In the genomic region with DNA sequence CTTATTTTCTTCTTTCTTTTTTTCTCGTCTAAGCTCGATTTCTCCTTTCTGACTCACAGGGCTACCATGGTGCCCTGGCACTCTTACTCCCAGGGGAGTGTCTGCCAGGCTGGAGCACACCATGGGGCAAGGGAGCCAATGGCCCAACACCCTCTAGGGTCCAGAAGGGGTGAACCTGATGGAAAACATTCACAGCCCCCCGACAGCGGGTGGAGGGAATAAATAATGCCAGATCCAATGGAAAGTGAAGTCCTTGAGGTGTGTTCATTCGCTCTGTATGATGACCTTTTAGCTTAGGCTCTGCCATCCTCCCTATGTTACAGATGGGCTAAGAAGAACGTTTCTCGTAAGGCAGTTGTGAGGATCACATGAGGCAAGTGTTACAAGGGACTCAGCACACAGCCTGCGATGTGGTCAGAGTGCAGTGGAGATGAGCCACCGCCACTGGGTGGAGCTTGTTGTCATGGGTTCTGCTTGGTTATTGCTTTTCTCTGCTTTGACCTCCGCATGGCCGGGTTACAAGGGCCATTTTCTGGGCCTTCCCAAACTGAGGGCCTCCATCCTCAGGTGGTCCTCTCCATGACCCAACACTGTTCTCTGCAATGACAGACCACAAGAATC, we compare ENCODE assay signal across 9 cellular contexts. TPM values are rescaled to one million over a fixed set of nuclear protein-coding genes. Genes with fewer than 3 reads are reported as not detected.
DNase-seq lines count a peak whose midpoint lies in the region; ATAC-seq and FAIRE-seq lines count a peak whose summit lies in the region.
"Had no signal": no experiment of that assay in that cellular context is flagged by ENCODE, and none has a peak within 500 bp of the region (broad histone marks: within the 10 kb centered on the region; RNA-seq: fewer than 3 reads in every experiment).

No MANE protein-coding gene starts in this region.

- no peaks in the 10 kb centered on the region for H3K9me3 ChIP-seq in mesenchymal stem cell (ENCODE audit: control insufficient read depth, low read length)
- H3K9me3 ChIP-seq: SJSA1 had no signal

- H3K4me3 ChIP-seq in mesenchymal stem cell (ENCODE audit: insufficient read depth in 1 of 2, low read depth in 1 of 2, low read length in 2 of 2) = no peak overlapping the region
- H3K4me3 ChIP-seq: SJSA1 had no signal

- peak; percentile 86 for FAIRE-seq in GM18507 (lab: Jason Lieb, UNC)

- no peak overlapping the region for H3K14ac ChIP-seq in mesenchymal stem cell (ENCODE audit: low read length in 2 of 2)

- DNase-seq in GM18507 (ENCODE audit: extremely low spot score, insufficient read length, low read depth) (no peak), HK-2 (ENCODE audit: unreplicated experiment) (peak; percentile 17), mesenchymal stem cell (peak; percentile 7), HPDE6-E6E7 (ENCODE audit: extremely low spot score) (no peak), NCI-H345 treated with DMSO at 0.1 percent for 48 hours (lab: John Stamatoyannopoulos, UW; ENCODE audit: unreplicated experiment) (no peak), sciatic nerve (ENCODE audit: low spot score) (no peak)
- DNase-seq in activated CD8-positive, alpha-beta memory T cell treated with anti-CD3 and anti-CD28 coated beads, Interleukin-2, amount 50 U/mL, for 4 hours = peak; percentile 65

- no peaks in the 10 kb centered on the region for H3K36me3 ChIP-seq in mesenchymal stem cell (ENCODE audit: control insufficient read depth in 1 of 2, insufficient read depth in 2 of 2, low read depth in 1 of 2, low read length in 2 of 2)
- H3K36me3 ChIP-seq: SJSA1 had no signal

- H2BK15ac ChIP-seq in mesenchymal stem cell (ENCODE audit: low read depth, poor library complexity, severe bottlenecking) = no peak overlapping the region

- H3K27ac ChIP-seq in mesenchymal stem cell (ENCODE audit: low read length, poor library complexity, severe bottlenecking) = no peak overlapping the region
- H3K27ac ChIP-seq: SJSA1 had no signal

- no peak overlapping the region for H3K18ac ChIP-seq in mesenchymal stem cell (ENCODE audit: low read depth in 1 of 2, low read length in 2 of 2)

- H3K9ac ChIP-seq in mesenchymal stem cell (ENCODE audit: low read length) = no peak overlapping the region

- peaks cover 4 to 22% of the 10 kb centered on the region in 2 experiments for H3K27me3 ChIP-seq in mesenchymal stem cell (ENCODE audit: control insufficient read depth in 1 of 2, insufficient read depth in 1 of 2, low read length in 2 of 2)
- H3K27me3 ChIP-seq: SJSA1 had no signal

- no peak overlapping the region for H2BK120ac ChIP-seq in mesenchymal stem cell (ENCODE audit: low read depth, low read length)

- H2AFZ ChIP-seq in mesenchymal stem cell (ENCODE audit: low read depth, low read length) = no peak overlapping the region

- no peak overlapping the region for H2BK12ac ChIP-seq in mesenchymal stem cell (ENCODE audit: low read length in 2 of 2)

- ATAC-seq in GM21529 (IDR thresholded peaks at IDR 0.05; ENCODE audit: unreplicated experiment) (peak; percentile 57), sciatic nerve (no peak)

- 87% methylated on average over 11 of the region's 11 CpGs for WGBS in mesenchymal stem cell

- H3K4me1 ChIP-seq in mesenchymal stem cell (ENCODE audit: control insufficient read depth, insufficient read depth, low read depth, low read length) = no peaks in the 10 kb centered on the region
- H3K4me1 ChIP-seq: SJSA1 had no signal

- no peak overlapping the region for H4K8ac ChIP-seq in mesenchymal stem cell (ENCODE audit: low read length)

- H3K4ac ChIP-seq in mesenchymal stem cell (ENCODE audit: low read depth in 1 of 2, low read length in 2 of 2) = no peak overlapping the region

- no peak overlapping the region for H3K23ac ChIP-seq in mesenchymal stem cell (ENCODE audit: low read length in 2 of 2)

- H4K91ac ChIP-seq in mesenchymal stem cell (ENCODE audit: low read length) = no peak overlapping the region

- no peaks in the 10 kb centered on the region for H3K79me1 ChIP-seq in mesenchymal stem cell (replicated peaks; ENCODE audit: low read length, poor library complexity, severe bottlenecking)

- H3K4me2 ChIP-seq in mesenchymal stem cell (ENCODE audit: low read length, poor library complexity, severe bottlenecking) = no peak overlapping the region

- intact Hi-C loops in sciatic nerve (cut with DNase I) = no loop called here

- no peak overlapping the region for H2BK5ac ChIP-seq in mesenchymal stem cell (ENCODE audit: low read depth, low read length, poor library complexity, severe bottlenecking)

- no peak overlapping the region for H2AK5ac ChIP-seq in mesenchymal stem cell (ENCODE audit: low read length, severe bottlenecking)

RNA-seq across cellular contexts. Expression of a gene that starts 3.5 kb away (rescaled TPM):
- 3.9 TPM for polyA plus RNA-seq in mesenchymal stem cell (2013, experiment 1 of 2)
- 3.5 TPM for polyA plus RNA-seq in mesenchymal stem cell (2013, experiment 2 of 2)
- 5.0 TPM for total RNA-seq in sciatic nerve

RNA-seq across cellular contexts. Expression of a gene that starts 21.0 kb away (rescaled TPM):
- not detected for polyA plus RNA-seq in mesenchymal stem cell (2013, experiment 1 of 2)
- not detected for polyA plus RNA-seq in mesenchymal stem cell (2013, experiment 2 of 2)
- total RNA-seq in sciatic nerve = 0.49 TPM
- total RNA-seq: SJSA1 had no signal

RNA-seq across cellular contexts. Expression of a gene that starts 28.0 kb away (rescaled TPM):
- 1.2 TPM for polyA plus RNA-seq in mesenchymal stem cell (2013, experiment 1 of 2)
- 1.5 TPM for polyA plus RNA-seq in mesenchymal stem cell (2013, experiment 2 of 2)
- total RNA-seq in sciatic nerve = not detected

RNA-seq across cellular contexts. Expression of a gene that starts 45.0 kb away (rescaled TPM):
- not detected for polyA plus RNA-seq in mesenchymal stem cell (2013, experiment 1 of 2)
- not detected for polyA plus RNA-seq in mesenchymal stem cell (2013, experiment 2 of 2)
- not detected for total RNA-seq in sciatic nerve
- total RNA-seq: SJSA1 had no signal

RNA-seq across cellular contexts. Expression of a gene that starts 59.8 kb away (rescaled TPM):
- polyA plus RNA-seq in mesenchymal stem cell (2013, experiment 1 of 2) = not detected
- not detected for polyA plus RNA-seq in mesenchymal stem cell (2013, experiment 2 of 2)
- not detected for total RNA-seq in sciatic nerve

Comparison
In these comparisons a context has a peak if more than half of its experiments do, and no peak if none do; other contexts are left out.
1. DNase-seq: peak in HK-2 (single experiment), activated CD8-positive, alpha-beta memory T cell treated with anti-CD3 and anti-CD28 coated beads, Interleukin-2, amount 50 U/mL, for 4 hours (single experiment) and mesenchymal stem cell (single experiment); none in GM18507 (single experiment), HPDE6-E6E7 (single experiment), NCI-H345 treated with DMSO at 0.1 percent for 48 hours (single experiment) and sciatic nerve (single experiment).